ENCODE assay signal across 8 cellular contexts in genomic region chr3:12187448-12188327, GRCh38. TPM values are rescaled to one million over a fixed set of nuclear protein-coding genes. Genes with fewer than 3 reads are reported as not detected.
DNase-seq lines count a peak whose midpoint lies in the region; ATAC-seq and TF ChIP-seq lines count a peak whose summit lies in the region.

No MANE protein-coding gene starts in this region.

- no peaks in the 10 kb centered on the region for H3K9me3 ChIP-seq in upper lobe of left lung

- H3K27ac ChIP-seq in caudate nucleus (ENCODE audit: low read depth, low read length), result peak overlapping the region; percentile 30
- H3K27ac ChIP-seq in upper lobe of left lung, result peak overlapping the region; percentile 77 to 85 (median 85)

- H3K27me3 Mint-ChIP-seq in naive B cell, result peaks cover 0 to 26% (median 7%) of the 10 kb centered on the region in 3 donors

- no peaks in the 10 kb centered on the region for H3K9me3 Mint-ChIP-seq in naive B cell

- TF ChIP-seq CTCF in upper lobe of left lung (IDR thresholded peaks at IDR 0.05), result no peak

- no peaks in the 10 kb centered on the region for H3K36me3 ChIP-seq in upper lobe of left lung

- H3K27me3 ChIP-seq in upper lobe of left lung, result no peaks in the 10 kb centered on the region

- no peaks in the 10 kb centered on the region for H3K36me3 Mint-ChIP-seq in naive B cell

- H3K4me3 ChIP-seq in upper lobe of left lung, result no peak overlapping the region

- H3K4me3 Mint-ChIP-seq in naive B cell, result peak overlapping the region in 7 of 8 donors; percentile 20 to 89 (median 59)

- peaks cover 2 to 23% (median 16%) of the 10 kb centered on the region in 4 donors for H3K4me1 ChIP-seq in upper lobe of left lung

- TF ChIP-seq EP300 in upper lobe of left lung (IDR thresholded peaks at IDR 0.05), result no peak

- WGBS in upper lobe of left lung, 2 donors, result 51 to 61% methylated on average over 7 of the region's 7 CpGs

- TF ChIP-seq POLR2A in upper lobe of left lung (IDR thresholded peaks at IDR 0.05), result no peak

- H3K27ac Mint-ChIP-seq in naive B cell, result peak overlapping the region; percentile 11 to 96 (median 58)

- peaks cover 12 to 34% (median 23%) of the 10 kb centered on the region in 3 donors for H3K4me1 Mint-ChIP-seq in naive B cell

- DNase-seq in RPMI8226 (peak; percentile 79), caudate nucleus (lab: John Stamatoyannopoulos, UW) (peak in 11 of 61 donors; percentile 4 to 37 (median 12)), naive B cell (peak; percentile 16), upper lobe of left lung (peak; percentile 56 to 86), NCI-H2196 treated with DMSO at 0.1 percent for 48 hours (lab: John Stamatoyannopoulos, UW; ENCODE audit: unreplicated experiment) (no peak)

- peak; percentile 61 for ATAC-seq in GM18861 (IDR thresholded peaks at IDR 0.05; ENCODE audit: unreplicated experiment)
- ATAC-seq in HG02870 (IDR thresholded peaks at IDR 0.05; ENCODE audit: unreplicated experiment), result peak; percentile 49
- peak; percentile 84 to 88 for ATAC-seq in naive B cell (ENCODE audit: low read depth in 2 of 2)
- peak; percentile 44 to 80 for ATAC-seq in upper lobe of left lung (ENCODE audit: low FRiP score in 2 of 2)
- ATAC-seq in HG02970 (IDR thresholded peaks at IDR 0.05; ENCODE audit: low FRiP score, unreplicated experiment), result no peak

RNA-seq across cellular contexts. Expression of gene TIMP4, which starts 29.0 kb away (rescaled TPM):
- not detected for polyA plus RNA-seq in naive B cell (ENCODE audit: low read depth in 6 of 6)
- 10 to 100 TPM in 1 of 6 donors, 1 to 10 TPM in 5; 1.6 to 10.5 (median 5.2) TPM for total RNA-seq in upper lobe of left lung
